In the genomic region with DNA sequence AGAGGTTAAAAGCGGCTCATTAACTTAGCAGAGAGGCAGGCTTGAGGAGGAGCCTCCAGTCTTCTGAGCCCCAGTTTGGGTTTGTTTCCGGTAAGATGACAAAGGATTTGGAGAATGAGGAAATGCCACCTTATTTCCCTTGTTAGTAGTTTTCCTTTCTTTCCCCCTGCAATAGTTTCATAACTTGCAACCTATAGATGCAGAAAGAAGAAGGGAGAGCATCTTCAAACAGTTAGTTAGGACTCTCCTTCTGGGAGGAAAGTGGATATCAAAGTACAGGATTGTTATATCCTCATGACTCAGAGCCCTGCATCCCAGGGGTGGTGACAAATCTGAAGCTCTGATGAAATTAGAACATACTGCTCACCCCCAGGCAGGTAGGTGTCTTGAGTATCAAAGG, we compare ENCODE assay signal across 1 cellular context.
TF ChIP-seq lines count a peak whose summit lies in the region.

No MANE protein-coding gene starts in this region.

TF ChIP-seq in H1, 55 proteins besides CTCF, POLR2A, EP300 and RAD21 (continued from another document):
- TF ChIP-seq, protein P1, sequence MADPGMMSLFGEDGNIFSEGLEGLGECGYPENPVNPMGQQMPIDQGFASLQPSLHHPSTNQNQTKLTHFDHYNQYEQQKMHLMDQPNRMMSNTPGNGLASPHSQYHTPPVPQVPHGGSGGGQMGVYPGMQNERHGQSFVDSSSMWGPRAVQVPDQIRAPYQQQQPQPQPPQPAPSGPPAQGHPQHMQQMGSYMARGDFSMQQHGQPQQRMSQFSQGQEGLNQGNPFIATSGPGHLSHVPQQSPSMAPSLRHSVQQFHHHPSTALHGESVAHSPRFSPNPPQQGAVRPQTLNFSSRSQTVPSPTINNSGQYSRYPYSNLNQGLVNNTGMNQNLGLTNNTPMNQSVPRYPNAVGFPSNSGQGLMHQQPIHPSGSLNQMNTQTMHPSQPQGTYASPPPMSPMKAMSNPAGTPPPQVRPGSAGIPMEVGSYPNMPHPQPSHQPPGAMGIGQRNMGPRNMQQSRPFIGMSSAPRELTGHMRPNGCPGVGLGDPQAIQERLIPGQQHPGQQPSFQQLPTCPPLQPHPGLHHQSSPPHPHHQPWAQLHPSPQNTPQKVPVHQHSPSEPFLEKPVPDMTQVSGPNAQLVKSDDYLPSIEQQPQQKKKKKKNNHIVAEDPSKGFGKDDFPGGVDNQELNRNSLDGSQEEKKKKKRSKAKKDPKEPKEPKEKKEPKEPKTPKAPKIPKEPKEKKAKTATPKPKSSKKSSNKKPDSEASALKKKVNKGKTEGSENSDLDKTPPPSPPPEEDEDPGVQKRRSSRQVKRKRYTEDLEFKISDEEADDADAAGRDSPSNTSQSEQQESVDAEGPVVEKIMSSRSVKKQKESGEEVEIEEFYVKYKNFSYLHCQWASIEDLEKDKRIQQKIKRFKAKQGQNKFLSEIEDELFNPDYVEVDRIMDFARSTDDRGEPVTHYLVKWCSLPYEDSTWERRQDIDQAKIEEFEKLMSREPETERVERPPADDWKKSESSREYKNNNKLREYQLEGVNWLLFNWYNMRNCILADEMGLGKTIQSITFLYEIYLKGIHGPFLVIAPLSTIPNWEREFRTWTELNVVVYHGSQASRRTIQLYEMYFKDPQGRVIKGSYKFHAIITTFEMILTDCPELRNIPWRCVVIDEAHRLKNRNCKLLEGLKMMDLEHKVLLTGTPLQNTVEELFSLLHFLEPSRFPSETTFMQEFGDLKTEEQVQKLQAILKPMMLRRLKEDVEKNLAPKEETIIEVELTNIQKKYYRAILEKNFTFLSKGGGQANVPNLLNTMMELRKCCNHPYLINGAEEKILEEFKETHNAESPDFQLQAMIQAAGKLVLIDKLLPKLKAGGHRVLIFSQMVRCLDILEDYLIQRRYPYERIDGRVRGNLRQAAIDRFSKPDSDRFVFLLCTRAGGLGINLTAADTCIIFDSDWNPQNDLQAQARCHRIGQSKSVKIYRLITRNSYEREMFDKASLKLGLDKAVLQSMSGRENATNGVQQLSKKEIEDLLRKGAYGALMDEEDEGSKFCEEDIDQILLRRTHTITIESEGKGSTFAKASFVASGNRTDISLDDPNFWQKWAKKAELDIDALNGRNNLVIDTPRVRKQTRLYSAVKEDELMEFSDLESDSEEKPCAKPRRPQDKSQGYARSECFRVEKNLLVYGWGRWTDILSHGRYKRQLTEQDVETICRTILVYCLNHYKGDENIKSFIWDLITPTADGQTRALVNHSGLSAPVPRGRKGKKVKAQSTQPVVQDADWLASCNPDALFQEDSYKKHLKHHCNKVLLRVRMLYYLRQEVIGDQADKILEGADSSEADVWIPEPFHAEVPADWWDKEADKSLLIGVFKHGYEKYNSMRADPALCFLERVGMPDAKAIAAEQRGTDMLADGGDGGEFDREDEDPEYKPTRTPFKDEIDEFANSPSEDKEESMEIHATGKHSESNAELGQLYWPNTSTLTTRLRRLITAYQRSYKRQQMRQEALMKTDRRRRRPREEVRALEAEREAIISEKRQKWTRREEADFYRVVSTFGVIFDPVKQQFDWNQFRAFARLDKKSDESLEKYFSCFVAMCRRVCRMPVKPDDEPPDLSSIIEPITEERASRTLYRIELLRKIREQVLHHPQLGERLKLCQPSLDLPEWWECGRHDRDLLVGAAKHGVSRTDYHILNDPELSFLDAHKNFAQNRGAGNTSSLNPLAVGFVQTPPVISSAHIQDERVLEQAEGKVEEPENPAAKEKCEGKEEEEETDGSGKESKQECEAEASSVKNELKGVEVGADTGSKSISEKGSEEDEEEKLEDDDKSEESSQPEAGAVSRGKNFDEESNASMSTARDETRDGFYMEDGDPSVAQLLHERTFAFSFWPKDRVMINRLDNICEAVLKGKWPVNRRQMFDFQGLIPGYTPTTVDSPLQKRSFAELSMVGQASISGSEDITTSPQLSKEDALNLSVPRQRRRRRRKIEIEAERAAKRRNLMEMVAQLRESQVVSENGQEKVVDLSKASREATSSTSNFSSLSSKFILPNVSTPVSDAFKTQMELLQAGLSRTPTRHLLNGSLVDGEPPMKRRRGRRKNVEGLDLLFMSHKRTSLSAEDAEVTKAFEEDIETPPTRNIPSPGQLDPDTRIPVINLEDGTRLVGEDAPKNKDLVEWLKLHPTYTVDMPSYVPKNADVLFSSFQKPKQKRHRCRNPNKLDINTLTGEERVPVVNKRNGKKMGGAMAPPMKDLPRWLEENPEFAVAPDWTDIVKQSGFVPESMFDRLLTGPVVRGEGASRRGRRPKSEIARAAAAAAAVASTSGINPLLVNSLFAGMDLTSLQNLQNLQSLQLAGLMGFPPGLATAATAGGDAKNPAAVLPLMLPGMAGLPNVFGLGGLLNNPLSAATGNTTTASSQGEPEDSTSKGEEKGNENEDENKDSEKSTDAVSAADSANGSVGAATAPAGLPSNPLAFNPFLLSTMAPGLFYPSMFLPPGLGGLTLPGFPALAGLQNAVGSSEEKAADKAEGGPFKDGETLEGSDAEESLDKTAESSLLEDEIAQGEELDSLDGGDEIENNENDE (IDR thresholded peaks at IDR 0.05; ENCODE audit: insufficient replicate concordance, low read length): no peak
- TF ChIP-seq CHD1 (IDR thresholded peaks at IDR 0.05; ENCODE audit: low read depth, low read length) (no peak), EGR1 (IDR thresholded peaks at IDR 0.05; ENCODE audit: borderline replicate concordance, low read depth, low read length) (no peak), HDAC6 (IDR thresholded peaks at IDR 0.05; ENCODE audit: low read depth, low read length) (no peak), POU5F1 (IDR thresholded peaks at IDR 0.05; ENCODE audit: low read depth, low read length) (no peak), BACH1 (IDR thresholded peaks at IDR 0.05; ENCODE audit: low read length) (no peak), ZNF274 (IDR thresholded peaks at IDR 0.05; ENCODE audit: borderline replicate concordance, extremely low read depth, low read length) (no peak), CHD2 (IDR thresholded peaks at IDR 0.05; ENCODE audit: low read length) (no peak), SP1 (IDR thresholded peaks at IDR 0.05; ENCODE audit: low read depth, low read length) (no peak), RXRA (IDR thresholded peaks at IDR 0.05; ENCODE audit: insufficient read depth, low read depth, low read length) (no peak), SAP30 (IDR thresholded peaks at IDR 0.05; ENCODE audit: insufficient read depth, insufficient replicate concordance, low read length) (no peak), KDM4A (IDR thresholded peaks at IDR 0.05; ENCODE audit: low read depth, low read length, severe bottlenecking) (no peak), PHF8 (conservative IDR thresholded peaks at IDR 0.05; ENCODE audit: low read depth, low read length) (no peak), RFX5 (IDR thresholded peaks at IDR 0.05; ENCODE audit: borderline replicate concordance, low read depth, low read length) (no peak), TBP (IDR thresholded peaks at IDR 0.05; ENCODE audit: low read depth, low read length) (no peak)
- TF ChIP-seq, protein P2, sequence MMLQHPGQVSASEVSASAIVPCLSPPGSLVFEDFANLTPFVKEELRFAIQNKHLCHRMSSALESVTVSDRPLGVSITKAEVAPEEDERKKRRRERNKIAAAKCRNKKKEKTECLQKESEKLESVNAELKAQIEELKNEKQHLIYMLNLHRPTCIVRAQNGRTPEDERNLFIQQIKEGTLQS (IDR thresholded peaks at IDR 0.05; ENCODE audit: insufficient read depth, low read depth, low read length): no peak
- TF ChIP-seq, protein P3, sequence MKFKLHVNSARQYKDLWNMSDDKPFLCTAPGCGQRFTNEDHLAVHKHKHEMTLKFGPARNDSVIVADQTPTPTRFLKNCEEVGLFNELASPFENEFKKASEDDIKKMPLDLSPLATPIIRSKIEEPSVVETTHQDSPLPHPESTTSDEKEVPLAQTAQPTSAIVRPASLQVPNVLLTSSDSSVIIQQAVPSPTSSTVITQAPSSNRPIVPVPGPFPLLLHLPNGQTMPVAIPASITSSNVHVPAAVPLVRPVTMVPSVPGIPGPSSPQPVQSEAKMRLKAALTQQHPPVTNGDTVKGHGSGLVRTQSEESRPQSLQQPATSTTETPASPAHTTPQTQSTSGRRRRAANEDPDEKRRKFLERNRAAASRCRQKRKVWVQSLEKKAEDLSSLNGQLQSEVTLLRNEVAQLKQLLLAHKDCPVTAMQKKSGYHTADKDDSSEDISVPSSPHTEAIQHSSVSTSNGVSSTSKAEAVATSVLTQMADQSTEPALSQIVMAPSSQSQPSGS (IDR thresholded peaks at IDR 0.05; ENCODE audit: low read length): no peak
